In the genomic region with DNA sequence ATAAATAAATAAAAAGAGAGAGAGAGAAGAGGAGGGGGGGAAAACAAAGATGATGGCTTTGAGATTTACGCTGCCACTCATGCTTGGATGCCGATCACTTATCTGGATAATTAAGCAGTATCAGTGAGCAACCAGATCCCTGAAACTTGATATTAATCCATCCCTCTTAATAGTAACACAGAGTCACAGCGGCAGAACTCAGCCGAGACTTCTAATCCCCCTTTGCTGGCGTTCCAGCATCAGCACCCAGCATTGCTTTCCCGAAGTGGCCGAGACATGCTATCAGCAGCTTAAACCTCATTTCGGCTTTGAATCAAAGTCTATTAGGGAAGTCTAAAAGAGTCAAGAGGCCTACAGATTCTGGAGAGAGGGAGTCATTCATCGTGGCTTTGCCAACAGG, we compare ENCODE assay signal across 18 cellular contexts.
"Had no signal": no experiment of that assay in that cellular context is flagged by ENCODE, and none has a peak within 500 bp of the region (broad histone marks: within the 10 kb centered on the region; RNA-seq: fewer than 3 reads in every experiment).

No MANE protein-coding gene starts in this region.

- H3K27me3 ChIP-seq: gastrocnemius medialis, pancreas, right lobe of liver, transverse colon had no signal

- H3K36me3 ChIP-seq: gastrocnemius medialis, left ventricle myocardium inferior, lower lobe of right lung, pancreas, right lobe of liver, transverse colon had no signal

- H3K4me3 Mint-ChIP-seq: immature natural killer cell; memory B cell; mesothelial cell of epicardium; natural killer cell; stimulated activated effector memory CD8-positive, alpha-beta T cell treated with anti-CD3 and anti-CD28 coated beads, Interleukin-12 subunit alpha, Interleukin-12 subunit beta, amount 100 ng/mL, for 72 hours; stimulated activated naive CD8-positive, alpha-beta T cell treated with anti-CD3 and anti-CD28 coated beads, Interleukin-15, Interleukin-2, amounts not matched to agents 100 ng/mL and 50 ng/mL, for 24 hours had no signal

- H3K27me3 Mint-ChIP-seq: memory B cell; stimulated activated naive CD8-positive, alpha-beta T cell treated with anti-CD3 and anti-CD28 coated beads, Interleukin-15, Interleukin-2, amounts not matched to agents 100 ng/mL and 50 ng/mL, for 24 hours had no signal

- H3K27ac ChIP-seq: gastrocnemius medialis, left ventricle myocardium inferior, lower lobe of right lung, pancreas, right lobe of liver, transverse colon had no signal

- H3K9me3 Mint-ChIP-seq: immature natural killer cell; mesothelial cell of epicardium; natural killer cell; stimulated activated effector memory CD8-positive, alpha-beta T cell treated with anti-CD3 and anti-CD28 coated beads, Interleukin-12 subunit alpha, Interleukin-12 subunit beta, amount 100 ng/mL, for 72 hours; stimulated activated naive CD8-positive, alpha-beta T cell treated with anti-CD3 and anti-CD28 coated beads, Interleukin-15, Interleukin-2, amounts not matched to agents 100 ng/mL and 50 ng/mL, for 24 hours had no signal

- H3K36me3 Mint-ChIP-seq: memory B cell; mesothelial cell of epicardium; natural killer cell; stimulated activated effector memory CD8-positive, alpha-beta T cell treated with anti-CD3 and anti-CD28 coated beads, Interleukin-12 subunit alpha, Interleukin-12 subunit beta, amount 100 ng/mL, for 72 hours had no signal

- H3K4me1 Mint-ChIP-seq: immature natural killer cell; memory B cell; mesothelial cell of epicardium; stimulated activated effector memory CD8-positive, alpha-beta T cell treated with anti-CD3 and anti-CD28 coated beads, Interleukin-12 subunit alpha, Interleukin-12 subunit beta, amount 100 ng/mL, for 72 hours had no signal

- DNase-seq: effector memory CD4-positive, alpha-beta T cell; gastrocnemius medialis; immature natural killer cell; left ventricle myocardium inferior; lower lobe of right lung; natural killer cell; occipital lobe; pancreas; right lobe of liver; stimulated activated CD4-positive, alpha-beta T cell treated with anti-CD3 and anti-CD28 coated beads, Interleukin-4, amount 100 ng/mL, for 1 hour; stimulated activated CD8-positive, alpha-beta memory T cell treated with anti-CD3 and anti-CD28 coated beads, Interleukin-4, amount 100 ng/mL, for 48 hours; transverse colon had no signal

- ATAC-seq: esophagus mucosa; gastrocnemius medialis; lower lobe of right lung; natural killer cell; pancreas; stimulated activated effector memory CD8-positive, alpha-beta T cell treated with anti-CD3 and anti-CD28 coated beads, Interleukin-12 subunit alpha, Interleukin-12 subunit beta, amount 100 ng/mL, for 72 hours had no signal

- H3K27ac Mint-ChIP-seq: immature natural killer cell; memory B cell; mesothelial cell of epicardium; natural killer cell; progenitor cell of endocrine pancreas; stimulated activated effector memory CD8-positive, alpha-beta T cell treated with anti-CD3 and anti-CD28 coated beads, Interleukin-12 subunit alpha, Interleukin-12 subunit beta, amount 100 ng/mL, for 72 hours; stimulated activated naive CD8-positive, alpha-beta T cell treated with anti-CD3 and anti-CD28 coated beads, Interleukin-15, Interleukin-2, amounts not matched to agents 100 ng/mL and 50 ng/mL, for 24 hours had no signal

- H3K4me3 ChIP-seq: gastrocnemius medialis, left ventricle myocardium inferior, lower lobe of right lung, pancreas, right lobe of liver, transverse colon had no signal
